Comparison of ENCODE assay signal across 1 cellular context in the genomic region with DNA sequence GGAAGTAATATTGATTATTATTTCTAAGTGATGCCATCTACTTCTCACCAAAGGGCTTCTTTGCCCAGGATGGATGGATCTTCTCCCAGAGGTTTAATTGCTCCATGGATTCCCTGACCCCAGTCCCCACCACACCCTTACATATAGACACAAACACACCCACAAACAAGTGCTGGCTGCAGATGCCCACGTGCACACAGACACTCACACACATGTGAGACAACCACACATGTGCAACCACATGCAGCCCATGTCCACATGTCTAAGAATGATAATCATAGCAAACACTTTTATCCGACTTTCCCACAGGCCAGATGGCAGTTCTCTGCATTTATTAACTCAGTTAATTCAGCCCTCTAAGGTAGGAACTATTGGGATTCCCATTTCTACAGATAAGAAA.
TF ChIP-seq lines count a peak whose summit lies in the region.

No MANE protein-coding gene starts in this region.

TF ChIP-seq in HepG2, 621 proteins besides CTCF, POLR2A, EP300 and RAD21:
- TF ChIP-seq, protein P1, sequence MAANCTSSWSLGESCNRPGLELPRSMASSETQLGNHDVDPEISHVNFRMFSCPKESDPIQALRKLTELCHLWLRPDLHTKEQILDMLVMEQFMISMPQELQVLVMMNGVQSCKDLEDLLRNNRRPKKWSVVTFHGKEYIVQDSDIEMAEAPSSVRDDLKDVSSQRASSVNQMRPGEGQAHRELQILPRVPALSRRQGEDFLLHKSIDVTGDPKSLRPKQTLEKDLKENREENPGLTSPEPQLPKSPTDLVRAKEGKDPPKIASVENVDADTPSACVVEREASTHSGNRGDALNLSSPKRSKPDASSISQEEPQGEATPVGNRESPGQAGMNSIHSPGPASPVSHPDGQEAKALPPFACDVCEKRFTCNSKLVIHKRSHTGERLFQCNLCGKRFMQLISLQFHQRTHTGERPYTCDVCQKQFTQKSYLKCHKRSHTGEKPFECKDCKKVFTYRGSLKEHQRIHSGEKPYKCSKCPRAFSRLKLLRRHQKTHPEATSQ (CRISPR knock-in tag; IDR thresholded peaks at IDR 0.05; ENCODE audit: borderline replicate concordance) = no peak
- TF ChIP-seq, protein P2, sequence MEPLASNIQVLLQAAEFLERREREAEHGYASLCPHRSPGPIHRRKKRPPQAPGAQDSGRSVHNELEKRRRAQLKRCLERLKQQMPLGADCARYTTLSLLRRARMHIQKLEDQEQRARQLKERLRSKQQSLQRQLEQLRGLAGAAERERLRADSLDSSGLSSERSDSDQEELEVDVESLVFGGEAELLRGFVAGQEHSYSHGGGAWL (CRISPR knock-in tag; IDR thresholded peaks at IDR 0.05) = no peak
- TF ChIP-seq KMT2B (CRISPR knock-in tag; IDR thresholded peaks at IDR 0.05) = no peak
- TF ChIP-seq, protein P3, sequence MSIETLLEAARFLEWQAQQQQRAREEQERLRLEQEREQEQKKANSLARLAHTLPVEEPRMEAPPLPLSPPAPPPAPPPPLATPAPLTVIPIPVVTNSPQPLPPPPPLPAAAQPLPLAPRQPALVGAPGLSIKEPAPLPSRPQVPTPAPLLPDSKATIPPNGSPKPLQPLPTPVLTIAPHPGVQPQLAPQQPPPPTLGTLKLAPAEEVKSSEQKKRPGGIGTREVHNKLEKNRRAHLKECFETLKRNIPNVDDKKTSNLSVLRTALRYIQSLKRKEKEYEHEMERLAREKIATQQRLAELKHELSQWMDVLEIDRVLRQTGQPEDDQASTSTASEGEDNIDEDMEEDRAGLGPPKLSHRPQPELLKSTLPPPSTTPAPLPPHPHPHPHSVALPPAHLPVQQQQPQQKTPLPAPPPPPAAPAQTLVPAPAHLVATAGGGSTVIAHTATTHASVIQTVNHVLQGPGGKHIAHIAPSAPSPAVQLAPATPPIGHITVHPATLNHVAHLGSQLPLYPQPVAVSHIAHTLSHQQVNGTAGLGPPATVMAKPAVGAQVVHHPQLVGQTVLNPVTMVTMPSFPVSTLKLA (IDR thresholded peaks at IDR 0.05) = peak; percentile 97
- TF ChIP-seq HDAC2 (CRISPR knock-in tag; IDR thresholded peaks at IDR 0.05) = no peak
